33 cellular contexts compared by ENCODE assay signal in genomic region chr1:199075792-199076191, GRCh38.
"Had no signal": no experiment of that assay in that cellular context is flagged by ENCODE, and none has a peak within 500 bp of the region (broad histone marks: within the 10 kb centered on the region; RNA-seq: fewer than 3 reads in every experiment).

No MANE protein-coding gene starts in this region.

- H3K79me2 ChIP-seq: hepatocyte, parathyroid adenoma had no signal

- H2AFZ ChIP-seq: hepatocyte, parathyroid adenoma had no signal

- H3K4me3 Mint-ChIP-seq: mesothelial cell of epicardium; naive B cell; natural killer cell treated with Interleukin-12 subunit alpha and Interleukin-12 subunit beta and Interleukin-15 and Interleukin-18, amount 100 ng/mL, for 72 hours; neural crest cell; stimulated activated naive CD8-positive, alpha-beta T cell treated with anti-CD3 and anti-CD28 coated beads, Interleukin-15, amount 100 ng/mL, for 72 hours had no signal

- H3K4me3 ChIP-seq: dorsolateral prefrontal cortex, gastroesophageal sphincter, heart left ventricle, hepatocyte, left lung, mucosa of descending colon, right atrium auricular region, smooth muscle cell, suprapubic skin, transverse colon, vagina had no signal

- H3K27ac ChIP-seq: epithelial cell of prostate, foreskin keratinocyte, gastroesophageal sphincter, heart left ventricle, hepatocyte, left lung, neutrophil, parathyroid adenoma, right atrium auricular region, suprapubic skin, transverse colon, vagina had no signal

- H3K27me3 Mint-ChIP-seq: naive B cell; natural killer cell treated with Interleukin-12 subunit alpha and Interleukin-12 subunit beta and Interleukin-15 and Interleukin-18, amount 100 ng/mL, for 72 hours; progenitor cell of endocrine pancreas; stimulated activated naive CD8-positive, alpha-beta T cell treated with anti-CD3 and anti-CD28 coated beads, Interleukin-15, amount 100 ng/mL, for 72 hours had no signal

- FAIRE-seq: islet of Langerhans had no signal

- H3K27ac Mint-ChIP-seq: mesothelial cell of epicardium; natural killer cell treated with Interleukin-12 subunit alpha and Interleukin-12 subunit beta and Interleukin-15 and Interleukin-18, amount 100 ng/mL, for 72 hours; progenitor cell of endocrine pancreas; stimulated activated naive CD8-positive, alpha-beta T cell treated with anti-CD3 and anti-CD28 coated beads, Interleukin-15, amount 100 ng/mL, for 72 hours had no signal

- H3K36me3 ChIP-seq: gastroesophageal sphincter, heart left ventricle, left lung, neutrophil, right atrium auricular region, suprapubic skin, transverse colon, vagina had no signal

- H3K9me3 Mint-ChIP-seq: natural killer cell treated with Interleukin-12 subunit alpha and Interleukin-12 subunit beta and Interleukin-15 and Interleukin-18, amount 100 ng/mL, for 72 hours; neural crest cell; stimulated activated naive CD8-positive, alpha-beta T cell treated with anti-CD3 and anti-CD28 coated beads, Interleukin-15, amount 100 ng/mL, for 72 hours had no signal

- H3K4me1 Mint-ChIP-seq: neural crest cell had no signal

- H3K9ac ChIP-seq: parathyroid adenoma had no signal

- H3K4me2 ChIP-seq: hepatocyte, smooth muscle cell had no signal

- H3K4me1 ChIP-seq: gastroesophageal sphincter, heart left ventricle, parathyroid adenoma, right atrium auricular region, suprapubic skin, transverse colon, vagina had no signal

- H3K27me3 ChIP-seq: dorsolateral prefrontal cortex, foreskin keratinocyte, gastroesophageal sphincter, heart left ventricle, hepatocyte, left lung, neutrophil, right atrium auricular region, suprapubic skin, transverse colon, vagina had no signal

- H3K9me3 ChIP-seq: gastroesophageal sphincter, heart left ventricle, left lung, mucosa of descending colon, neutrophil, right atrium auricular region, suprapubic skin, transverse colon, vagina had no signal

- ATAC-seq: esophagus mucosa; foreskin keratinocyte; gastroesophageal sphincter; left cardiac atrium; left lung; mucosa of descending colon; natural killer cell treated with Interleukin-12 subunit alpha and Interleukin-12 subunit beta and Interleukin-15 and Interleukin-18, amount 100 ng/mL, for 72 hours; sciatic nerve; stimulated activated naive CD8-positive, alpha-beta T cell treated with anti-CD3 and anti-CD28 coated beads, Interleukin-15, amount 100 ng/mL, for 72 hours had no signal

- DNase-seq: cortex of kidney; dorsolateral prefrontal cortex; effector CD4-positive, alpha-beta T cell; foreskin keratinocyte; heart left ventricle; left cardiac atrium; left lung; mesenchymal stem cell; mucosa of descending colon; naive B cell; stimulated activated CD4-positive, alpha-beta T cell treated with anti-CD3 and anti-CD28 coated beads, Interleukin-12 subunit alpha, Interleukin-12 subunit beta, amount 100 ng/mL, for 4 hours; stimulated activated CD4-positive, alpha-beta T cell treated with anti-CD3 and anti-CD28 coated beads, Interleukin-1b, Interleukin-23, amount 100 ng/mL, for 48 hours; stimulated activated CD4-positive, alpha-beta T cell treated with anti-CD3 and anti-CD28 coated beads, Interleukin-4, amount 100 ng/mL, for 1 hour; stimulated activated CD8-positive, alpha-beta memory T cell treated with anti-CD3 and anti-CD28 coated beads, Interleukin-4, amount 100 ng/mL, for 48 hours; stimulated activated naive CD4-positive, alpha-beta T cell; stimulated activated naive CD8-positive, alpha-beta T cell treated with anti-CD3 and anti-CD28 coated beads, Interleukin-15, amount 100 ng/mL, for 72 hours; transverse colon had no signal

- H3K36me3 Mint-ChIP-seq: mesothelial cell of epicardium, naive B cell had no signal
